Comparison of ENCODE assay signal across 8 cellular contexts in the genomic region with DNA sequence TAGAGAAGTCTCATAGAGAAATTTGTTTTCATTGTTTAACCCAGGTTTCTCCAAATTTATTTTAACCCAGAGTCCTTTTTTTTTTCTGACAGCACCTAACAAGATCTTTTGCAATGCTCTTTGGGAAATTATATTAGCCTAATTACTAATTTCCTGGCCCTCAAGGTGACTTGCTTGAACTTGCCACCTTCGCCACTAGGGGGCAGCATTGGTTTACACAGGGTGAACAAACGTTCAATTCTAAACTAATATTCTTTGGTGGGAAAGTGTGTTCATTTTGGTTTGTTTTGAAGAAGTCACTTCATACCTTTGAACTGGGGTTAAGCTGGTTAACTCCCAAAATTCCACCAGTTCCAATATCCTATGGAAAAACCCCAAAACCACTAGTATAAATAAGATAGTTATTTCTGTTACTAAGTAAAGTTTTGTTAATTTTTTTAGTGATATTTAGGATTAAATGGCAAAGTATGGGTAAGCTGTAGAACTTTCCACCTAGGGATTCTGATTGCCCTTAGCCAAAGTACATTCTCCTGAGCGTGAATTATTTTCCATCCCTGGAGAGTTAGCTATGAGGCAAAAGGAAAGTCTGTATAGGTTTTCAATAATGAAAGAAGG. TPM values are rescaled to one million over a fixed set of nuclear protein-coding genes. Genes with fewer than 3 reads are reported as not detected.
DNase-seq lines count a peak whose midpoint lies in the region; ATAC-seq and TF ChIP-seq lines count a peak whose summit lies in the region.

No MANE protein-coding gene starts in this region.

- no peaks in the 10 kb centered on the region for H3K36me3 ChIP-seq in upper lobe of right lung

- H3K27me3 ChIP-seq in upper lobe of right lung: no peaks in the 10 kb centered on the region

- peak; percentile 86 for ATAC-seq in GM18867 (IDR thresholded peaks at IDR 0.05; ENCODE audit: unreplicated experiment)
- ATAC-seq in upper lobe of right lung: peak; percentile 77

- intact Hi-C loops in upper lobe of right lung (cut with DNase I): no loop called here

- no peaks in the 10 kb centered on the region for H3K4me1 ChIP-seq in upper lobe of right lung

- POLR2A ChIA-PET in AG04449 (lab: Yijun Ruan, JAX): no interaction called here

- CTCF ChIA-PET in AG04449 (lab: Yijun Ruan, JAX): interaction anchor here (0.6 to 5.3 kb wide), 46 partner anchors 11 to 511 kb away, joined by 3 to 92 read pairs (median 4); a partner anchor contains a TSS

- no peak overlapping the region for H3K27ac ChIP-seq in upper lobe of right lung

- no peaks in the 10 kb centered on the region for H3K9me3 ChIP-seq in upper lobe of right lung

- H3K4me3 ChIP-seq in AG04449 (ENCODE audit: low read depth, low read length) (no peak overlapping the region), upper lobe of right lung (no peak overlapping the region)

- no peak for DNase-seq in AG04449 (ENCODE audit: low read depth, low spot score)
- DNase-seq in LHCN-M2 (ENCODE audit: low read depth): peak; percentile 76
- peak; percentile 67 to 75 for DNase-seq in SHP77 (lab: John Stamatoyannopoulos, UW)
- peak; percentile 92 for DNase-seq in activated effector memory CD4-positive, alpha-beta T cell treated with anti-CD3 and anti-CD28 coated beads, Interleukin-2, amount 50 U/mL, for 16 hours
- peak; percentile 68 for DNase-seq in glomerular endothelial cell (ENCODE audit: extremely low read depth, low read depth, low spot score)
- peak; percentile 75 for DNase-seq in pons (ENCODE audit: low spot score)
- peak; percentile 82 for DNase-seq in upper lobe of right lung

- TF ChIP-seq CTCF in AG04449 (IDR thresholded peaks at IDR 0.05; ENCODE audit: insufficient read depth, low read length, missing control alignments) (peak; percentile 83), upper lobe of right lung (IDR thresholded peaks at IDR 0.05) (peak; percentile 92)

RNA-seq across cellular contexts. Expression of a gene that starts 13.0 kb away (rescaled TPM):
- total RNA-seq in LHCN-M2 (2014; rRNA removed) (11.0 and 13.9 TPM in 2 replicates), glomerular endothelial cell (0.19 and 2.2 TPM in 2 replicates), upper lobe of right lung (not detected)
- 1.4 TPM for polyA plus RNA-seq in LHCN-M2 (2012)

RNA-seq across cellular contexts. Expression of a gene that starts 57.4 kb away (rescaled TPM):
- total RNA-seq in LHCN-M2 (2014; rRNA removed) (8.1 and 12.4 TPM in 2 replicates), glomerular endothelial cell (11.4 and 15.4 TPM in 2 replicates), upper lobe of right lung (31.6 TPM)
- polyA plus RNA-seq in LHCN-M2 (2012): 6.3 TPM
